In genomic region chr14:37698840-37699777, GRCh38 we compare ENCODE assay signal across 24 cellular contexts.
"Had no signal": no experiment of that assay in that cellular context is flagged by ENCODE, and none has a peak within 500 bp of the region (broad histone marks: within the 10 kb centered on the region; RNA-seq: fewer than 3 reads in every experiment).

No MANE protein-coding gene starts in this region.

- H3K4me1 Mint-ChIP-seq: naive thymus-derived CD4-positive, alpha-beta T cell; nephron; neural progenitor cell; stimulated activated memory B cell treated with anti-CD40 and anti-IgM and Interleukin-4, amounts not matched to agents 10 μg/mL and 1 μg/mL and 100 μg/mL, for 72 hours had no signal

- H3K36me3 ChIP-seq: left lung, neural progenitor cell, prostate gland, right atrium auricular region, tibial artery had no signal

- H3K9me3 ChIP-seq: prostate gland, testis, tibial artery had no signal

- H3K27me3 Mint-ChIP-seq: naive thymus-derived CD4-positive, alpha-beta T cell; stimulated activated memory B cell treated with anti-CD40 and anti-IgM and Interleukin-4, amounts not matched to agents 10 μg/mL and 1 μg/mL and 100 μg/mL, for 72 hours; type B pancreatic cell had no signal

- FAIRE-seq: colon, frontal cortex, keratinocyte, urothelium cell line had no signal

- DNase-seq: dorsolateral prefrontal cortex; effector CD4-positive, alpha-beta T cell; left lung; mesenchymal stem cell; naive thymus-derived CD4-positive, alpha-beta T cell; stimulated activated CD4-positive, alpha-beta T cell treated with anti-CD3 and anti-CD28 coated beads, Interleukin-2, amount 100 ng/mL, for 24 hours; stimulated activated CD4-positive, alpha-beta T cell treated with anti-CD3 and anti-CD28 coated beads, Interleukin-4, amount 100 ng/mL, for 24 hours; stimulated activated naive CD8-positive, alpha-beta T cell treated with anti-CD3 and anti-CD28 coated beads, Interleukin-15, Interleukin-2, amounts not matched to agents 100 U/mL and 50 U/mL, for 24 hours; substantia nigra; testis; tibial artery had no signal

- H3K9me3 Mint-ChIP-seq: neural progenitor cell, type B pancreatic cell had no signal

- H3K27ac ChIP-seq: dorsolateral prefrontal cortex, left lung, neural progenitor cell, parathyroid adenoma, prostate gland, right atrium auricular region, testis, tibial artery had no signal

- H3K4me1 ChIP-seq: left lung, neural progenitor cell, parathyroid adenoma, prostate gland, right atrium auricular region, testis, tibial artery had no signal

- H3K27me3 ChIP-seq: left lung, right atrium auricular region, testis, tibial artery had no signal

- H3K4me3 ChIP-seq: dorsolateral prefrontal cortex, left lung, neural progenitor cell, prostate gland, right atrium auricular region, testis, tibial artery had no signal

- H3K36me3 Mint-ChIP-seq: naive thymus-derived CD4-positive, alpha-beta T cell; neural progenitor cell; stimulated activated memory B cell treated with anti-CD40 and anti-IgM and Interleukin-4, amounts not matched to agents 10 μg/mL and 1 μg/mL and 100 μg/mL, for 72 hours; type B pancreatic cell had no signal

- H3K27ac Mint-ChIP-seq: naive thymus-derived CD4-positive, alpha-beta T cell; nephron; neural progenitor cell; stimulated activated memory B cell treated with anti-CD40 and anti-IgM and Interleukin-4, amounts not matched to agents 10 μg/mL and 1 μg/mL and 100 μg/mL, for 72 hours; type B pancreatic cell had no signal

- H3K4me3 Mint-ChIP-seq: mesothelial cell of epicardium; naive thymus-derived CD4-positive, alpha-beta T cell; nephron; neural progenitor cell; stimulated activated memory B cell treated with anti-CD40 and anti-IgM and Interleukin-4, amounts not matched to agents 10 μg/mL and 1 μg/mL and 100 μg/mL, for 72 hours; type B pancreatic cell had no signal

- ATAC-seq: left lung; naive thymus-derived CD4-positive, alpha-beta T cell; sciatic nerve; stimulated activated memory B cell treated with anti-CD40 and anti-IgM and Interleukin-4, amounts not matched to agents 10 μg/mL and 1 μg/mL and 100 μg/mL, for 72 hours; stimulated activated naive CD8-positive, alpha-beta T cell treated with anti-CD3 and anti-CD28 coated beads, Interleukin-15, Interleukin-2, amounts not matched to agents 100 U/mL and 50 U/mL, for 24 hours had no signal
